In genomic region chr1:12314328-12314903, GRCh38 we compare ENCODE assay signal across 9 cellular contexts.
DNase-seq lines count a peak whose midpoint lies in the region; ATAC-seq and TF ChIP-seq lines count a peak whose summit lies in the region.
"Had no signal": no experiment of that assay in that cellular context is flagged by ENCODE, and none has a peak within 500 bp of the region (broad histone marks: within the 10 kb centered on the region; RNA-seq: fewer than 3 reads in every experiment).

No MANE protein-coding gene starts in this region.

- H3K27ac ChIP-seq in esophagus muscularis mucosa (replicated peaks in 1 of 4) = peak overlapping the region; percentile 76 to 89 (median 84)
- H3K27ac ChIP-seq in psoas muscle = no peak overlapping the region
- H3K27ac ChIP-seq: BLaER1 had no signal

- TF ChIP-seq CTCF in esophagus muscularis mucosa (IDR thresholded peaks at IDR 0.05) = peak; percentile 53 to 71 (median 60)
- peak; percentile 46 for TF ChIP-seq CTCF in psoas muscle (IDR thresholded peaks at IDR 0.05)
- TF ChIP-seq CTCF in omental fat pad (IDR thresholded peaks at IDR 0.05) = no peak

- 8% methylated on average over 1 of the region's 1 CpG for WGBS in esophagus muscularis mucosa
- 67 to 79% (median 71%) methylated on average over 1 of the region's 1 CpG for WGBS in psoas muscle, 3 donors

- H3K4me1 ChIP-seq in esophagus muscularis mucosa (peaks cover 17 to 71% (median 61%) of the 10 kb centered on the region in 4 donors), psoas muscle (peaks cover 17% of the 10 kb centered on the region)
- H3K4me1 ChIP-seq: BLaER1 had no signal

- peak in 1 of 4 donors; percentile 40 for ATAC-seq in psoas muscle
- ATAC-seq in omental fat pad (ENCODE audit: low FRiP score) = no peak
- ATAC-seq in GM19395 (IDR thresholded peaks at IDR 0.05; ENCODE audit: unreplicated experiment) = no peak

- H3K27me3 ChIP-seq in esophagus muscularis mucosa (no peaks in the 10 kb centered on the region), psoas muscle (ENCODE audit: insufficient read depth in 3 of 3, low read length in 2 of 3) (no peaks in the 10 kb centered on the region)
- H3K27me3 ChIP-seq: BLaER1 had no signal

- no peak for TF ChIP-seq POLR2A in esophagus muscularis mucosa (IDR thresholded peaks at IDR 0.05; ENCODE audit: low read depth)

- DNase-seq in NCI-H1694 treated with DMSO at 0.1 percent for 48 hours (lab: John Stamatoyannopoulos, UW) (peak; percentile 27), NCI-H1694 (lab: John Stamatoyannopoulos, UW) (no peak), NCI-H526 treated with DMSO at 0.1 percent for 48 hours (lab: John Stamatoyannopoulos, UW) (peak; percentile 6), esophagus muscularis mucosa (ENCODE audit: extremely low spot score) (no peak), psoas muscle (no peak), omental fat pad (ENCODE audit: low spot score) (no peak)
- no peak for DNase-seq in activated naive CD4-positive, alpha-beta T cell treated with Interleukin-2 at 50 U/mL for 16 hours

- H3K36me3 ChIP-seq in esophagus muscularis mucosa (peaks cover 21 to 86% (median 49%) of the 10 kb centered on the region in 4 donors), psoas muscle (ENCODE audit: insufficient read depth in 1 of 2, low read depth in 1 of 2) (peaks cover 7 to 83% of the 10 kb centered on the region in 2 donors)

- H3K4me3 ChIP-seq in esophagus muscularis mucosa = no peak overlapping the region
- no peak overlapping the region for H3K4me3 ChIP-seq in psoas muscle
- H3K4me3 ChIP-seq: BLaER1 had no signal

- no peak for TF ChIP-seq EP300 in esophagus muscularis mucosa (IDR thresholded peaks at IDR 0.05)

- intact Hi-C loops in esophagus muscularis mucosa (cut with DNase I) = loop anchor here (2.0 kb wide), 1 partner anchor 344 kb away; no protein-coding TSS in a partner anchor
- intact Hi-C loops in psoas muscle (cut with DNase I) = loop anchor here in 1 of 2 donors (5.0 kb wide), 2 partner anchors 308 to 343 kb away; no protein-coding TSS in a partner anchor

- no peaks in the 10 kb centered on the region for H3K9me3 ChIP-seq in esophagus muscularis mucosa
- H3K9me3 ChIP-seq in psoas muscle = no peaks in the 10 kb centered on the region
- H3K9me3 ChIP-seq: BLaER1 had no signal

Comparison
In these comparisons a context has a peak if more than half of its experiments do, and no peak if none do; other contexts are left out.
1. DNase-seq: peak in NCI-H1694 treated with DMSO at 0.1 percent for 48 hours (single experiment) and NCI-H526 treated with DMSO at 0.1 percent for 48 hours (single experiment); none in NCI-H1694 (single experiment), esophagus muscularis mucosa (single experiment), psoas muscle (0 of 2), omental fat pad (single experiment) and activated naive CD4-positive, alpha-beta T cell treated with Interleukin-2 at 50 U/mL for 16 hours (single experiment).
2. CTCF ChIP-seq: peak in esophagus muscularis mucosa (3 of 3) and psoas muscle (single experiment); none in omental fat pad (0 of 3).